1 cellular context compared by ENCODE assay signal in genomic region chr16:53052519-53053501, GRCh38.
A peak's percentile ranks its signal among the peaks of the same experiment; 100 is the strongest.
TF ChIP-seq lines count a peak whose summit lies in the region.

CHD9NB (minus strand) TSS chr16:53052897; CDS start chr16:53044158, 8,739 bp downstream.

TF ChIP-seq in K562, 482 proteins besides CTCF, POLR2A, EP300 and RAD21 (continued from another document and continues in another):
- TF ChIP-seq HMBOX1 (IDR thresholded peaks at IDR 0.05): no peak
- no peak for TF ChIP-seq IRF1 (CRISPR knock-in tag; IDR thresholded peaks at IDR 0.05; ENCODE audit: borderline replicate concordance)
- no peak for TF ChIP-seq CBX3 (IDR thresholded peaks at IDR 0.05; ENCODE audit: borderline replicate concordance in 1 of 2, low read length in 2 of 2)
- TF ChIP-seq ZNF197 (CRISPR knock-in tag; IDR thresholded peaks at IDR 0.05; ENCODE audit: low read depth): no peak
- no peak for TF ChIP-seq TEAD4 (IDR thresholded peaks at IDR 0.05; ENCODE audit: low read length)
- TF ChIP-seq TEAD4 (CRISPR knock-in tag; IDR thresholded peaks at IDR 0.05; ENCODE audit: borderline replicate concordance): no peak
- TF ChIP-seq ZNF311 (CRISPR knock-in tag; IDR thresholded peaks at IDR 0.05): no peak
- no peak for TF ChIP-seq ZNF707 (CRISPR knock-in tag; conservative IDR thresholded peaks at IDR 0.05)
- TF ChIP-seq GABPA (tag; conservative IDR thresholded peaks at IDR 0.05; ENCODE audit: low read depth): no peak
- no peak for TF ChIP-seq ZNF316 (IDR thresholded peaks at IDR 0.05)
- TF ChIP-seq OTX1 (CRISPR knock-in tag; IDR thresholded peaks at IDR 0.05): 0 out of 2 replicates have a peak, but pooled peaks have one; percentile 76
- no peak for TF ChIP-seq ZNF740 (CRISPR knock-in tag; IDR thresholded peaks at IDR 0.05)
- no peak for TF ChIP-seq ZNF740 (tag; IDR thresholded peaks at IDR 0.05)
- TF ChIP-seq ZNF431 (CRISPR knock-in tag; IDR thresholded peaks at IDR 0.05): no peak
- no peak for TF ChIP-seq TEAD2 (tag; IDR thresholded peaks at IDR 0.05)
- TF ChIP-seq UBTF (IDR thresholded peaks at IDR 0.05; ENCODE audit: borderline replicate concordance in 1 of 2, low read depth in 2 of 2, low read length in 2 of 2): no peak
- no peak for TF ChIP-seq ZNF143 (CRISPR knock-in tag; IDR thresholded peaks at IDR 0.05)
- no peak for TF ChIP-seq HOXB6 (CRISPR knock-in tag; IDR thresholded peaks at IDR 0.05; ENCODE audit: borderline replicate concordance)
- TF ChIP-seq JUN (IDR thresholded peaks at IDR 0.05; ENCODE audit: borderline replicate concordance, low read depth, low read length): no peak
- no peak for TF ChIP-seq JUN (CRISPR knock-in tag; IDR thresholded peaks at IDR 0.05; ENCODE audit: borderline replicate concordance)
- no peak for TF ChIP-seq ELK3 (CRISPR knock-in tag; IDR thresholded peaks at IDR 0.05)
- TF ChIP-seq ELF2 (CRISPR knock-in tag; IDR thresholded peaks at IDR 0.05): no peak
- TF ChIP-seq ZMIZ1 (IDR thresholded peaks at IDR 0.05; ENCODE audit: low read depth in 2 of 2, low read length in 2 of 2): no peak
- no peak for TF ChIP-seq REST (CRISPR knock-in tag; IDR thresholded peaks at IDR 0.05; ENCODE audit: low read depth)
- no peak for TF ChIP-seq COPS2 (conservative IDR thresholded peaks at IDR 0.05)
- TF ChIP-seq ERF (CRISPR knock-in tag; IDR thresholded peaks at IDR 0.05): no peak
- no peak for TF ChIP-seq RHOXF2B (CRISPR knock-in tag; conservative IDR thresholded peaks at IDR 0.05)
- no peak for TF ChIP-seq ATF2 (CRISPR knock-in tag; IDR thresholded peaks at IDR 0.05)
- TF ChIP-seq E2F4 (CRISPR knock-in tag; IDR thresholded peaks at IDR 0.05; ENCODE audit: low read depth): no peak
- no peak; the same call in 1 of the 2 replicates for TF ChIP-seq GATAD2A (IDR thresholded peaks at IDR 0.05)
- TF ChIP-seq ARID4B (CRISPR knock-in tag; IDR thresholded peaks at IDR 0.05): no peak
- TF ChIP-seq NFXL1 (CRISPR knock-in tag; IDR thresholded peaks at IDR 0.05): no peak
- TF ChIP-seq ZNF77 (CRISPR knock-in tag; IDR thresholded peaks at IDR 0.05): no peak
- TF ChIP-seq ZNF75A (CRISPR knock-in tag; IDR thresholded peaks at IDR 0.05): no peak
- TF ChIP-seq ZNF766 (CRISPR knock-in tag; conservative IDR thresholded peaks at IDR 0.05): no peak
- TF ChIP-seq TARDBP (IDR thresholded peaks at IDR 0.05): no peak
- no peak for TF ChIP-seq TCF15 (CRISPR knock-in tag; IDR thresholded peaks at IDR 0.05)
